In genomic region chr17:50511058-50511457, GRCh38 we compare ENCODE assay signal across 7 cellular contexts. TPM values are rescaled to one million over a fixed set of nuclear protein-coding genes. Genes with fewer than 3 reads are reported as not detected.
DNase-seq lines count a peak whose midpoint lies in the region; ATAC-seq and TF ChIP-seq lines count a peak whose summit lies in the region.

No MANE protein-coding gene starts in this region.

- H3K27ac Mint-ChIP-seq in activated CD4-positive, alpha-beta memory T cell treated with anti-CD3 and anti-CD28 coated beads for 36 hours, result peak overlapping the region; percentile 75

- no peak for TF ChIP-seq EP300 in ovary (IDR thresholded peaks at IDR 0.05)

- in situ Hi-C loops in HAP-1 (cut with MboI; ENCODE audit: low sequenced_read_pairs), result no loop called here

- H3K9ac ChIP-seq in colonic mucosa (ENCODE audit: low read depth in 2 of 2, low read length in 2 of 2), result no peak overlapping the region

- DNase-seq in activated CD4-positive, alpha-beta memory T cell treated with anti-CD3 and anti-CD28 coated beads for 36 hours, result peak; percentile 80
- DNase-seq in ovary (peak in 2 of 5 donors; percentile 55 to 65), cerebellum (ENCODE audit: low spot score) (no peak), HAP-1 (ENCODE audit: low spot score in 2 of 2) (no peak), colonic mucosa (no peak)

- H3K9me3 ChIP-seq in ovary (no peaks in the 10 kb centered on the region), HAP-1 (no peaks in the 10 kb centered on the region), colonic mucosa (no peaks in the 10 kb centered on the region)

- H3K9me3 Mint-ChIP-seq in activated CD4-positive, alpha-beta memory T cell treated with anti-CD3 and anti-CD28 coated beads for 36 hours, result no peaks in the 10 kb centered on the region

- H3K36me3 ChIP-seq in ovary (no peaks in the 10 kb centered on the region), HAP-1 (replicated peaks) (no peaks in the 10 kb centered on the region), colonic mucosa (no peaks in the 10 kb centered on the region)

- POLR2A ChIA-PET in activated CD4-positive, alpha-beta memory T cell treated with anti-CD3 and anti-CD28 coated beads for 36 hours (lab: Charles Lee), result interaction anchor here (0.8 to 1.9 kb wide), 5 partner anchors 8 to 165 kb away, joined by 3 to 4 read pairs (median 3); partner anchors contain the start of gene XYLT2

- CTCF ChIA-PET in activated CD4-positive, alpha-beta memory T cell treated with anti-CD3 and anti-CD28 coated beads for 36 hours (lab: Charles Lee), result interaction anchor here (1.0 to 2.3 kb wide), 7 partner anchors 10 to 115 kb away, joined by 3 to 10 read pairs (median 6); partner anchors contain the start of gene EPN3

- H3K36me3 Mint-ChIP-seq in activated CD4-positive, alpha-beta memory T cell treated with anti-CD3 and anti-CD28 coated beads for 36 hours, result no peaks in the 10 kb centered on the region

- H3K4me1 Mint-ChIP-seq in activated CD4-positive, alpha-beta memory T cell treated with anti-CD3 and anti-CD28 coated beads for 36 hours (ENCODE audit: low read depth), result peaks cover 37% of the 10 kb centered on the region

- TF ChIP-seq CTCF in ovary (IDR thresholded peaks at IDR 0.05), result no peak
- no peak for TF ChIP-seq CTCF in colonic mucosa (IDR thresholded peaks at IDR 0.05)

- peak overlapping the region; percentile 7 to 76 for H3K27ac ChIP-seq in ovary
- no peak overlapping the region for H3K27ac ChIP-seq in colonic mucosa

- H3K4me1 ChIP-seq in ovary (ENCODE audit: insufficient read depth), result peaks cover 24% of the 10 kb centered on the region
- peaks cover 8% of the 10 kb centered on the region for H3K4me1 ChIP-seq in HAP-1
- H3K4me1 ChIP-seq in colonic mucosa, result no peaks in the 10 kb centered on the region

- no peak for TF ChIP-seq POLR2A in ovary (IDR thresholded peaks at IDR 0.05)

- 5 to 9% (median 6%) methylated on average over 3 of the region's 3 CpGs for WGBS in ovary, 3 donors

- ATAC-seq in GM19351 (IDR thresholded peaks at IDR 0.05; ENCODE audit: unreplicated experiment), result peak; percentile 80
- ATAC-seq in HG02981 (IDR thresholded peaks at IDR 0.05; ENCODE audit: unreplicated experiment), result peak; percentile 88

- H3K27me3 ChIP-seq in ovary (no peaks in the 10 kb centered on the region), HAP-1 (ENCODE audit: low read depth) (no peaks in the 10 kb centered on the region), colonic mucosa (no peaks in the 10 kb centered on the region)

- intact Hi-C loops in activated CD4-positive, alpha-beta memory T cell treated with anti-CD3 and anti-CD28 coated beads for 36 hours (cut with micrococcal nuclease), result loop anchor here (1.0 to 2.0 kb wide), 4 partner anchors 23 to 32 kb away; partner anchors contain the start of gene RSAD1
- intact Hi-C loops in ovary (cut with DNase I) (no loop called here), colonic mucosa (cut with DNase I) (no loop called here)

- H3K4me3 ChIP-seq in ovary, result no peak overlapping the region
- no peak overlapping the region for H3K4me3 ChIP-seq in HAP-1
- H3K4me3 ChIP-seq in colonic mucosa, result no peak overlapping the region

- H3K27me3 Mint-ChIP-seq in activated CD4-positive, alpha-beta memory T cell treated with anti-CD3 and anti-CD28 coated beads for 36 hours, result no peaks in the 10 kb centered on the region

- H3K4me3 Mint-ChIP-seq in activated CD4-positive, alpha-beta memory T cell treated with anti-CD3 and anti-CD28 coated beads for 36 hours, result peak overlapping the region; percentile 25

RNA-seq across cellular contexts. Expression of gene MYCBPAP, which starts 2.8 kb away (rescaled TPM):
- total RNA-seq in activated CD4-positive, alpha-beta memory T cell treated with anti-CD3 and anti-CD28 coated beads for 36 hours, result 1 to 10 TPM; 8.1 to 8.5 TPM
- total RNA-seq in ovary (1 to 10 TPM; 2.5 to 8.1 (median 4.5) TPM), cerebellum (0.91 TPM), colonic mucosa (1 to 10 TPM in 1 of 2 donors, under 1 TPM in 1; 0.56 to 2.8 TPM)
- 1 to 10 TPM; 3.2 to 9.7 TPM for polyA plus RNA-seq in ovary

RNA-seq across cellular contexts. Expression of gene EPN3, which starts 21.5 kb away (rescaled TPM):
- not detected for total RNA-seq in activated CD4-positive, alpha-beta memory T cell treated with anti-CD3 and anti-CD28 coated beads for 36 hours
- 10 to 100 TPM in 6 of 7 donors, 1 to 10 TPM in 1; 8.8 to 33.4 (median 22.4) TPM for total RNA-seq in ovary
- polyA plus RNA-seq in ovary, result 1 to 10 TPM; 6.2 to 7.3 TPM
- 0.18 TPM for total RNA-seq in cerebellum
- 10 to 100 TPM; 18.3 to 79.8 TPM for total RNA-seq in colonic mucosa

RNA-seq across cellular contexts. Expression of gene RSAD1, which starts 32.4 kb away (rescaled TPM):
- 10 to 100 TPM; 31.9 to 37.2 TPM for total RNA-seq in activated CD4-positive, alpha-beta memory T cell treated with anti-CD3 and anti-CD28 coated beads for 36 hours
- 10 to 100 TPM; 21.2 to 48.0 (median 40.5) TPM for total RNA-seq in ovary
- 10 to 100 TPM; 24.2 to 26.2 TPM for polyA plus RNA-seq in ovary
- 19.0 TPM for total RNA-seq in cerebellum
- total RNA-seq in colonic mucosa, result 10 to 100 TPM; 22.2 to 29.3 TPM

RNA-seq across cellular contexts. Expression of gene SPATA20, which starts 35.9 kb away (rescaled TPM):
- 10 to 100 TPM; 22.8 to 23.4 TPM for total RNA-seq in activated CD4-positive, alpha-beta memory T cell treated with anti-CD3 and anti-CD28 coated beads for 36 hours
- total RNA-seq in ovary (10 to 100 TPM; 53.7 to 81.2 (median 62.6) TPM), cerebellum (15.6 TPM), colonic mucosa (10 to 100 TPM; 41.6 to 53.1 TPM)
- polyA plus RNA-seq in ovary, result 10 to 100 TPM; 43.5 to 55.4 TPM

RNA-seq across cellular contexts. Expression of gene CHAD, which starts 42.4 kb away (rescaled TPM):
- not detected for total RNA-seq in activated CD4-positive, alpha-beta memory T cell treated with anti-CD3 and anti-CD28 coated beads for 36 hours
- total RNA-seq in ovary (under 1 TPM in 6 of 7 donors, not detected in 1; 0.18 to 0.92 (median 0.46) TPM), cerebellum (not detected), colonic mucosa (1 to 10 TPM; 1.8 to 3.6 TPM)
- 1 to 10 TPM in 1 of 2 donors, under 1 TPM in 1; 0.29 to 2.5 TPM for polyA plus RNA-seq in ovary
